ENCODE assay signal across 8 cellular contexts in genomic region chr11:12199231-12199948, GRCh38.
DNase-seq lines count a peak whose midpoint lies in the region; ATAC-seq and TF ChIP-seq lines count a peak whose summit lies in the region.

No MANE protein-coding gene starts in this region.

- H3K27ac Mint-ChIP-seq in activated T-cell treated with anti-CD3 and anti-CD28 coated beads, Interleukin-2, amount 50 U/mL, for 24 hours, result peak overlapping the region; percentile 72

- H3K4me1 Mint-ChIP-seq in activated T-cell treated with anti-CD3 and anti-CD28 coated beads, Interleukin-2, amount 50 U/mL, for 24 hours (ENCODE audit: low read depth), result peaks cover 91% of the 10 kb centered on the region

- H3K4me1 ChIP-seq in Peyer's patch, result peaks cover 0 to 31% (median 0%) of the 10 kb centered on the region in 4 donors
- H3K4me1 ChIP-seq in thoracic aorta (ENCODE audit: control insufficient read depth in 1 of 2, low read depth in 2 of 2), result peaks cover 51 to 98% of the 10 kb centered on the region in 2 donors

- H3K4me3 ChIP-seq in Peyer's patch (no peak overlapping the region), thoracic aorta (no peak overlapping the region)

- H3K27me3 ChIP-seq in Peyer's patch (no peaks in the 10 kb centered on the region), thoracic aorta (replicated peaks; ENCODE audit: insufficient read depth) (no peaks in the 10 kb centered on the region)

- peaks cover 7% of the 10 kb centered on the region for H3K9me3 Mint-ChIP-seq in activated T-cell treated with anti-CD3 and anti-CD28 coated beads, Interleukin-2, amount 50 U/mL, for 24 hours

- peak in 1 of 6 experiments; percentile 34 for TF ChIP-seq CTCF in Peyer's patch (IDR thresholded peaks at IDR 0.05)
- no peak for TF ChIP-seq CTCF in thoracic aorta (IDR thresholded peaks at IDR 0.05)

- peaks cover 0 to under 1% (median 0%) of the 10 kb centered on the region in 3 donors for H3K36me3 ChIP-seq in Peyer's patch
- peaks cover 20% of the 10 kb centered on the region for H3K36me3 ChIP-seq in thoracic aorta

- TF ChIP-seq POLR2A in Peyer's patch (IDR thresholded peaks at IDR 0.05), result no peak

- H3K4me3 Mint-ChIP-seq in activated T-cell treated with anti-CD3 and anti-CD28 coated beads, Interleukin-2, amount 50 U/mL, for 24 hours, result peak overlapping the region; percentile 83

- H3K27me3 Mint-ChIP-seq in activated T-cell treated with anti-CD3 and anti-CD28 coated beads, Interleukin-2, amount 50 U/mL, for 24 hours, result no peaks in the 10 kb centered on the region

- DNase-seq in activated T-cell treated with anti-CD3 and anti-CD28 coated beads, Interleukin-2, amount 50 U/mL, for 24 hours, result no peak
- DNase-seq in activated T-cell treated with anti-CD3 and anti-CD28 coated beads for 4 hours (no peak), Peyer's patch (no peak), epithelial cell of prostate (ENCODE audit: low read depth, low spot score) (no peak), thoracic aorta (ENCODE audit: low spot score) (no peak), NCI-H1092 (lab: John Stamatoyannopoulos, UW) (no peak), SIG-M5 (lab: John Stamatoyannopoulos, UW) (no peak)

- peaks cover 81% of the 10 kb centered on the region for H3K36me3 Mint-ChIP-seq in activated T-cell treated with anti-CD3 and anti-CD28 coated beads, Interleukin-2, amount 50 U/mL, for 24 hours (ENCODE audit: low read depth)

- no peak for ATAC-seq in thoracic aorta (ENCODE audit: insufficient number of reproducible peaks, low FRiP score, low read depth)
- ATAC-seq in activated CD4-positive, CD25-positive, alpha-beta regulatory T cell treated with anti-CD3 and anti-CD28 coated beads, Interleukin-2, amount 50 U/mL, for 24 hours, result no peak

- H3K9me3 ChIP-seq in Peyer's patch (no peaks in the 10 kb centered on the region), thoracic aorta (no peaks in the 10 kb centered on the region)

- H3K27ac ChIP-seq in Peyer's patch, result peak overlapping the region in 3 of 4 donors; percentile 12 to 28 (median 17)
- H3K27ac ChIP-seq in epithelial cell of prostate, result peak overlapping the region; percentile 53
- peak overlapping the region; percentile 88 to 92 for H3K27ac ChIP-seq in thoracic aorta

Comparison
In these comparisons a context has a peak if more than half of its experiments do, and no peak if none do; other contexts are left out.
1. H3K27ac ChIP-seq: peak in every context shown above with its lines; median percentile 90 in thoracic aorta; 53 in epithelial cell of prostate; 17 in Peyer's patch.